Comparison of ENCODE assay signal across 11 cellular contexts in genomic region chr11:61860054-61860903, GRCh38. TPM values are rescaled to one million over a fixed set of nuclear protein-coding genes. Genes with fewer than 3 reads are reported as not detected.
DNase-seq lines count a peak whose midpoint lies in the region; ATAC-seq, FAIRE-seq and TF ChIP-seq lines count a peak whose summit lies in the region.
"Had no signal": no experiment of that assay in that cellular context is flagged by ENCODE, and none has a peak within 500 bp of the region (broad histone marks: within the 10 kb centered on the region; RNA-seq: fewer than 3 reads in every experiment).

No MANE protein-coding gene starts in this region.

- CTCF ChIA-PET in RWPE1 (lab: Yijun Ruan, JAX) = interaction anchor here (1.1 kb wide), 1 partner anchor 36 kb away, joined by 3 read pairs; no protein-coding TSS in a partner anchor

- no peaks in the 10 kb centered on the region for H3K4me1 ChIP-seq in ovary (ENCODE audit: insufficient read depth)
- H3K4me1 ChIP-seq: foreskin keratinocyte had no signal

- no peaks in the 10 kb centered on the region for H3K9me3 ChIP-seq in ovary

- DNase-seq in EL (peak; percentile 30), RWPE1 (ENCODE audit: low spot score) (peak; percentile 49), fibroblast of the aortic adventitia (ENCODE audit: low read depth) (peak; percentile 71), ovary (peak; percentile 60 to 85 (median 72)), GM13976 (ENCODE audit: low spot score) (no peak), dedifferentiated amniotic fluid mesenchymal stem cell (ENCODE audit: extremely low spot score) (no peak), GM12891 (ENCODE audit: insufficient read length, low spot score) (no peak)
- DNase-seq: activated CD8-positive, alpha-beta T cell treated with anti-CD3 and anti-CD28 coated beads, Interleukin-2, amount 10 ng/mL, durations not matched to agents 7 days and 5 days; foreskin keratinocyte; KBM-7 had no signal

- TF ChIP-seq POLR2A in ovary (IDR thresholded peaks at IDR 0.05) = no peak
- no peak for TF ChIP-seq POLR2A in GM12891 (IDR thresholded peaks at IDR 0.05; ENCODE audit: low read depth, low read length)

- no peaks in the 10 kb centered on the region for H3K36me3 ChIP-seq in ovary

- intact Hi-C loops in ovary (cut with DNase I) = loop anchor here in 1 of 4 donors (5.0 kb wide), 1 partner anchor 53 kb away; no protein-coding TSS in a partner anchor

- in situ Hi-C loops in GM13976 (cut with MboI; ENCODE audit: low sequenced_read_pairs, unreplicated experiment) = no loop called here

- TF ChIP-seq CTCF in RWPE1 (conservative IDR thresholded peaks at IDR 0.05; ENCODE audit: low read depth) (no peak), fibroblast of the aortic adventitia (IDR thresholded peaks at IDR 0.05; ENCODE audit: insufficient read depth, low read length) (no peak), ovary (IDR thresholded peaks at IDR 0.05) (no peak), GM13976 (IDR thresholded peaks at IDR 0.05; ENCODE audit: borderline replicate concordance, control extremely low read depth, extremely low read depth, insufficient read depth, missing control alignments) (no peak)

- 61 to 66% (median 65%) methylated on average over 16 of the region's 16 CpGs for WGBS in ovary, 3 donors

- FAIRE-seq in GM12891 (lab: Jason Lieb, UNC) = no peak

- TF ChIP-seq EP300 in ovary (IDR thresholded peaks at IDR 0.05) = no peak

- no peak for ATAC-seq in GM21423 (IDR thresholded peaks at IDR 0.05; ENCODE audit: unreplicated experiment)
- ATAC-seq: activated CD8-positive, alpha-beta T cell treated with anti-CD3 and anti-CD28 coated beads, Interleukin-2, amount 10 ng/mL, durations not matched to agents 7 days and 5 days; foreskin keratinocyte had no signal

- H3K27ac ChIP-seq in RWPE1 = peak overlapping the region; percentile 55
- H3K27ac ChIP-seq in ovary = no peak overlapping the region
- H3K27ac ChIP-seq: foreskin keratinocyte had no signal

- no peaks in the 10 kb centered on the region for H3K27me3 ChIP-seq in ovary
- H3K27me3 ChIP-seq: foreskin keratinocyte had no signal

- H3K4me3 ChIP-seq in fibroblast of the aortic adventitia (ENCODE audit: low read depth, low read length) = no peak overlapping the region
- H3K4me3 ChIP-seq in ovary = no peak overlapping the region

- POLR2A ChIA-PET in RWPE1 (lab: Yijun Ruan, JAX; ENCODE audit: low non-redundant PET) = no interaction called here

TF ChIP-seq in GM12891, 5 proteins besides CTCF, POLR2A, EP300 and RAD21:
- TF ChIP-seq SPI1 (IDR thresholded peaks at IDR 0.05; ENCODE audit: low read depth, low read length) (no peak), TAF1 (IDR thresholded peaks at IDR 0.05; ENCODE audit: low read depth, low read length) (no peak), PAX5 (IDR thresholded peaks at IDR 0.05; ENCODE audit: insufficient read depth, low read length, severe bottlenecking) (no peak), POU2F2 (IDR thresholded peaks at IDR 0.05; ENCODE audit: low read depth, low read length) (no peak), POLR2AphosphoS5 (IDR thresholded peaks at IDR 0.05; ENCODE audit: low read depth, low read length) (no peak)

RNA-seq across cellular contexts. Expression of gene FADS3, which starts 31.1 kb away (rescaled TPM):
- total RNA-seq in fibroblast of the aortic adventitia (ENCODE audit: low replicate concordance) (22.1 and 35.9 TPM in 2 replicates), ovary (10 to 100 TPM; 21.9 to 85.8 (median 41.3) TPM)
- polyA plus RNA-seq in ovary = 10 to 100 TPM; 10.6 to 52.3 TPM
- 4.0 TPM for polyA plus RNA-seq in GM12891 (2012; ENCODE audit: low read depth, missing spikeins)

RNA-seq across cellular contexts. Expression of gene FADS2, which starts 32.2 kb away (rescaled TPM):
- total RNA-seq in fibroblast of the aortic adventitia (ENCODE audit: low replicate concordance) (125 and 143 TPM in 2 replicates), ovary (100 to 1,000 TPM in 1 of 7 donors, 10 to 100 TPM in 4, 1 to 10 TPM in 2; 6.3 to 298 (median 26.2) TPM)
- polyA plus RNA-seq in ovary = 10 to 100 TPM; 20.6 to 96.9 TPM
- polyA plus RNA-seq in GM12891 (2012; ENCODE audit: low read depth, missing spikeins) = 85.3 TPM

RNA-seq across cellular contexts. Expression of gene FADS1, which starts 43.5 kb away (rescaled TPM):
- total RNA-seq in fibroblast of the aortic adventitia (ENCODE audit: low replicate concordance) = 48.8 and 74.1 TPM in 2 replicates
- total RNA-seq in ovary = 100 to 1,000 TPM in 1 of 7 donors, 10 to 100 TPM in 6; 16.2 to 242 (median 53.7) TPM
- 10 to 100 TPM; 20.1 to 45.3 TPM for polyA plus RNA-seq in ovary
- 9.4 TPM for polyA plus RNA-seq in GM12891 (2012; ENCODE audit: low read depth, missing spikeins)

RNA-seq across cellular contexts. Expression of gene RAB3IL1, which starts 57.1 kb away (rescaled TPM):
- total RNA-seq in fibroblast of the aortic adventitia (ENCODE audit: low replicate concordance) (17.1 and 50.7 TPM in 2 replicates), ovary (10 to 100 TPM; 14.1 to 90.0 (median 53.8) TPM)
- polyA plus RNA-seq in ovary = 10 to 100 TPM in 1 of 2 donors, 1 to 10 TPM in 1; 4.5 to 42.8 TPM
- 0.12 TPM for polyA plus RNA-seq in GM12891 (2012; ENCODE audit: low read depth, missing spikeins)
- total RNA-seq: activated CD8-positive, alpha-beta T cell treated with anti-CD3 and anti-CD28 coated beads, Interleukin-2, amount 10 ng/mL, durations not matched to agents 7 days and 5 days had no signal

Comparison
In these comparisons a context has a peak if more than half of its experiments do, and no peak if none do; other contexts are left out.
1. DNase-seq: peak in EL (single experiment), RWPE1 (single experiment), fibroblast of the aortic adventitia (single experiment) and ovary (5 of 5); none in GM13976 (single experiment), dedifferentiated amniotic fluid mesenchymal stem cell (single experiment) and GM12891 (single experiment).